In genomic region chr4:18975916-18976610, GRCh38 we compare ENCODE assay signal across 22 cellular contexts.
"Had no signal": no experiment of that assay in that cellular context is flagged by ENCODE, and none has a peak within 500 bp of the region (broad histone marks: within the 10 kb centered on the region; RNA-seq: fewer than 3 reads in every experiment).

No MANE protein-coding gene starts in this region.

- H3K27ac ChIP-seq: ascending aorta, brain microvascular endothelial cell, esophagus muscularis mucosa, heart right ventricle, pancreas, psoas muscle, stomach, thyroid gland had no signal

- H3K4me1 Mint-ChIP-seq: activated naive CD4-positive, alpha-beta T cell treated with anti-CD3 and anti-CD28 coated beads, Interleukin-2, amount 10 ng/mL, durations not matched to agents 7 days and 5 days; activated naive CD8-positive, alpha-beta T cell treated with anti-CD3 and anti-CD28 coated beads, Interleukin-2, amount 10 ng/mL, durations not matched to agents 7 days and 5 days; nephron progenitor cell had no signal

- H3K27me3 Mint-ChIP-seq: activated naive CD4-positive, alpha-beta T cell treated with anti-CD3 and anti-CD28 coated beads, Interleukin-2, amount 10 ng/mL, durations not matched to agents 7 days and 5 days; activated naive CD8-positive, alpha-beta T cell treated with anti-CD3 and anti-CD28 coated beads, Interleukin-2, amount 10 ng/mL, durations not matched to agents 7 days and 5 days; dendritic cell treated with granulocyte-macrophage colony-stimulating factor and Interleukin-4, amounts not matched to agents 40 ng/mL and 50 ng/mL, for 4 days; stimulated activated naive B cell treated with anti-CD40 and anti-IgM and Interleukin-4, amounts not matched to agents 10 μg/mL and 1 μg/mL and 100 μg/mL, for 72 hours had no signal

- H3K27ac Mint-ChIP-seq: activated naive CD4-positive, alpha-beta T cell treated with anti-CD3 and anti-CD28 coated beads, Interleukin-2, amount 10 ng/mL, durations not matched to agents 7 days and 5 days; activated naive CD8-positive, alpha-beta T cell treated with anti-CD3 and anti-CD28 coated beads, Interleukin-2, amount 10 ng/mL, durations not matched to agents 7 days and 5 days; activated T-helper 1 cell treated with anti-CD3 and anti-CD28 coated beads, Interleukin-12 subunit alpha, Interleukin-12 subunit beta, Interleukin-2, Interleukin-4 antibody, amounts not matched to agents 30 ng/mL and 10 ng/mL and 1 ng/mL, durations not matched to agents 14 hours and 24 hours and 36 hours; dendritic cell treated with granulocyte-macrophage colony-stimulating factor and Interleukin-4, amounts not matched to agents 40 ng/mL and 50 ng/mL, for 4 days; nephron progenitor cell; stimulated activated naive B cell treated with anti-CD40 and anti-IgM and Interleukin-4, amounts not matched to agents 10 μg/mL and 1 μg/mL and 100 μg/mL, for 72 hours had no signal

- DNase-seq: activated CD4-positive, alpha-beta T cell treated with anti-CD3 and anti-CD28 coated beads for 4 hours; activated CD4-positive, alpha-beta T cell treated with anti-CD3 and anti-CD28 coated beads, Interleukin-2, amount 50 U/mL, for 4 hours; activated CD8-positive, alpha-beta memory T cell treated with anti-CD3 and anti-CD28 coated beads for 24 hours; activated gamma-delta T cell; activated naive CD4-positive, alpha-beta T cell treated with anti-CD3 and anti-CD28 coated beads, Interleukin-2, amount 10 ng/mL, durations not matched to agents 7 days and 5 days; activated naive CD8-positive, alpha-beta T cell treated with anti-CD3 and anti-CD28 coated beads, Interleukin-2, amount 10 ng/mL, durations not matched to agents 7 days and 5 days; brain microvascular endothelial cell; foreskin melanocyte; heart right ventricle; left ventricle myocardium superior; nephron progenitor cell; pancreas; psoas muscle; stimulated activated CD4-positive, alpha-beta T cell treated with anti-CD3 and anti-CD28 coated beads, Interleukin-1b, Interleukin-23, amount 100 ng/mL, for 48 hours; stimulated activated naive B cell treated with anti-CD40 and anti-IgM and Interleukin-4, amounts not matched to agents 10 μg/mL and 1 μg/mL and 100 μg/mL, for 72 hours; stomach; thyroid gland had no signal

- H3K4me3 ChIP-seq: ascending aorta, esophagus muscularis mucosa, heart right ventricle, pancreas, psoas muscle, smooth muscle cell, stomach, thyroid gland had no signal

- ATAC-seq: heart right ventricle; left ventricle myocardium superior; pancreas; psoas muscle; stimulated activated naive B cell treated with anti-CD40 and anti-IgM and Interleukin-4, amounts not matched to agents 10 μg/mL and 1 μg/mL and 100 μg/mL, for 72 hours had no signal

- H3K4me3 Mint-ChIP-seq: activated naive CD4-positive, alpha-beta T cell treated with anti-CD3 and anti-CD28 coated beads, Interleukin-2, amount 10 ng/mL, durations not matched to agents 7 days and 5 days; activated naive CD8-positive, alpha-beta T cell treated with anti-CD3 and anti-CD28 coated beads, Interleukin-2, amount 10 ng/mL, durations not matched to agents 7 days and 5 days; activated T-helper 1 cell treated with anti-CD3 and anti-CD28 coated beads, Interleukin-12 subunit alpha, Interleukin-12 subunit beta, Interleukin-2, Interleukin-4 antibody, amounts not matched to agents 30 ng/mL and 10 ng/mL and 1 ng/mL, durations not matched to agents 14 hours and 24 hours and 36 hours; dendritic cell treated with granulocyte-macrophage colony-stimulating factor and Interleukin-4, amounts not matched to agents 40 ng/mL and 50 ng/mL, for 4 days; nephron progenitor cell; stimulated activated naive B cell treated with anti-CD40 and anti-IgM and Interleukin-4, amounts not matched to agents 10 μg/mL and 1 μg/mL and 100 μg/mL, for 72 hours had no signal

- H3K36me3 Mint-ChIP-seq: activated naive CD4-positive, alpha-beta T cell treated with anti-CD3 and anti-CD28 coated beads, Interleukin-2, amount 10 ng/mL, durations not matched to agents 7 days and 5 days; activated naive CD8-positive, alpha-beta T cell treated with anti-CD3 and anti-CD28 coated beads, Interleukin-2, amount 10 ng/mL, durations not matched to agents 7 days and 5 days; stimulated activated naive B cell treated with anti-CD40 and anti-IgM and Interleukin-4, amounts not matched to agents 10 μg/mL and 1 μg/mL and 100 μg/mL, for 72 hours had no signal
